14 cellular contexts compared by ENCODE assay signal in genomic region chr13:79450110-79450509, GRCh38.
"Had no signal": no experiment of that assay in that cellular context is flagged by ENCODE, and none has a peak within 500 bp of the region (broad histone marks: within the 10 kb centered on the region; RNA-seq: fewer than 3 reads in every experiment).

No MANE protein-coding gene starts in this region.

- DNase-seq: activated CD4-positive, alpha-beta T cell treated with anti-CD3 and anti-CD28 coated beads, Interleukin-2, amount 50 U/mL, for 1 hour; activated CD8-positive, alpha-beta memory T cell treated with anti-CD3 and anti-CD28 coated beads, Interleukin-2, amount 50 U/mL, for 4 hours; activated gamma-delta T cell; amygdala; cortex of kidney; effector CD8-positive, alpha-beta T cell; heart left ventricle; left colon; naive B cell; substantia nigra; T-helper 9 cell; trophoblast cell had no signal

- H3K9me3 Mint-ChIP-seq: brain; central memory CD8-positive, alpha-beta T cell had no signal

- ATAC-seq: heart left ventricle had no signal

- H3K27ac Mint-ChIP-seq: brain, naive B cell had no signal

- H3K4me1 Mint-ChIP-seq: brain had no signal

- H3K27me3 Mint-ChIP-seq: central memory CD8-positive, alpha-beta T cell had no signal

- H3K36me3 Mint-ChIP-seq: brain had no signal

- H3K4me3 Mint-ChIP-seq: brain; central memory CD8-positive, alpha-beta T cell; naive B cell had no signal
